13 cellular contexts compared by ENCODE assay signal in the genomic region with DNA sequence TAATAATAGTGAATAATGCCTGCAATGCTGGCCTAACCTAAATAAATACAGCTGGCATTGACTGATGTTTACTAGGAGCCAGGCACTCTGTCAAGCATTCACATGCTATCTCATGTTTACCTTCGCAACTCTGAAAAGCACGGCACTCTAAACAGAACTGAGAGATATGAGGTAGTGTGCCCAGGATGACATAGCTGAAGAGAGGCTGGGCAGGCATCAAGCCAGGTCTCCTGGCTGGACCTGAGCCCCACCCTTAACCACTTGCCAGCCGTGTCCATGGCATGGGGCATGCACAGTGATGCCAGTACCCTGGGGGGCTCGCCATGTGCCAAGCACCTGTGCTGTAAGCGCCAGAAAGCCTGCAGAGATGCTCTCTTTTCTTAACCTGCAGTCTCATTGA.
"Had no signal": no experiment of that assay in that cellular context is flagged by ENCODE, and none has a peak within 500 bp of the region (broad histone marks: within the 10 kb centered on the region; RNA-seq: fewer than 3 reads in every experiment).

No MANE protein-coding gene starts in this region.

- ATAC-seq: activated T-cell treated with anti-CD3 and anti-CD28 coated beads, Interleukin-2, amount 50 U/mL, for 4 hours; left lung had no signal

- DNase-seq: activated CD4-positive, alpha-beta memory T cell treated with anti-CD3 and anti-CD28 coated beads for 36 hours; activated CD4-positive, alpha-beta T cell treated with anti-CD3 and anti-CD28 coated beads for 1 hour; activated gamma-delta T cell; activated naive CD8-positive, alpha-beta T cell treated with anti-CD3 and anti-CD28 coated beads for 36 hours; activated T-cell treated with anti-CD3 and anti-CD28 coated beads, Interleukin-2, amount 50 U/mL, for 4 hours; foreskin melanocyte; islet precursor cell; left lung; mesendoderm; stimulated activated CD4-positive, alpha-beta T cell treated with anti-CD3 and anti-CD28 coated beads, Interleukin-12 subunit alpha, Interleukin-12 subunit beta, amount 100 ng/mL, for 4 hours; stimulated activated naive CD4-positive, alpha-beta T cell; T-helper 9 cell; upper lobe of left lung had no signal

- H3K4me1 Mint-ChIP-seq: activated naive CD8-positive, alpha-beta T cell treated with anti-CD3 and anti-CD28 coated beads for 36 hours had no signal

- H3K4me1 ChIP-seq: left lung, upper lobe of left lung had no signal

- H3K4me3 Mint-ChIP-seq: activated CD4-positive, alpha-beta memory T cell treated with anti-CD3 and anti-CD28 coated beads for 36 hours; activated naive CD8-positive, alpha-beta T cell treated with anti-CD3 and anti-CD28 coated beads for 36 hours; activated T-cell treated with anti-CD3 and anti-CD28 coated beads, Interleukin-2, amount 50 U/mL, for 4 hours had no signal

- H3K36me3 Mint-ChIP-seq: activated CD4-positive, alpha-beta memory T cell treated with anti-CD3 and anti-CD28 coated beads for 36 hours; activated naive CD8-positive, alpha-beta T cell treated with anti-CD3 and anti-CD28 coated beads for 36 hours had no signal

- H3K4me3 ChIP-seq: left lung, upper lobe of left lung had no signal

- H3K27ac Mint-ChIP-seq: activated CD4-positive, alpha-beta memory T cell treated with anti-CD3 and anti-CD28 coated beads for 36 hours; activated naive CD8-positive, alpha-beta T cell treated with anti-CD3 and anti-CD28 coated beads for 36 hours had no signal

- H3K27ac ChIP-seq: left lung, upper lobe of left lung had no signal

- H3K36me3 ChIP-seq: left lung, upper lobe of left lung had no signal

- H3K9me3 Mint-ChIP-seq: activated CD4-positive, alpha-beta memory T cell treated with anti-CD3 and anti-CD28 coated beads for 36 hours; activated naive CD8-positive, alpha-beta T cell treated with anti-CD3 and anti-CD28 coated beads for 36 hours; activated T-cell treated with anti-CD3 and anti-CD28 coated beads, Interleukin-2, amount 50 U/mL, for 4 hours had no signal

- H3K9me3 ChIP-seq: left lung, upper lobe of left lung had no signal

- H3K27me3 ChIP-seq: upper lobe of left lung had no signal
